8 cellular contexts compared by ENCODE assay signal in the genomic region with DNA sequence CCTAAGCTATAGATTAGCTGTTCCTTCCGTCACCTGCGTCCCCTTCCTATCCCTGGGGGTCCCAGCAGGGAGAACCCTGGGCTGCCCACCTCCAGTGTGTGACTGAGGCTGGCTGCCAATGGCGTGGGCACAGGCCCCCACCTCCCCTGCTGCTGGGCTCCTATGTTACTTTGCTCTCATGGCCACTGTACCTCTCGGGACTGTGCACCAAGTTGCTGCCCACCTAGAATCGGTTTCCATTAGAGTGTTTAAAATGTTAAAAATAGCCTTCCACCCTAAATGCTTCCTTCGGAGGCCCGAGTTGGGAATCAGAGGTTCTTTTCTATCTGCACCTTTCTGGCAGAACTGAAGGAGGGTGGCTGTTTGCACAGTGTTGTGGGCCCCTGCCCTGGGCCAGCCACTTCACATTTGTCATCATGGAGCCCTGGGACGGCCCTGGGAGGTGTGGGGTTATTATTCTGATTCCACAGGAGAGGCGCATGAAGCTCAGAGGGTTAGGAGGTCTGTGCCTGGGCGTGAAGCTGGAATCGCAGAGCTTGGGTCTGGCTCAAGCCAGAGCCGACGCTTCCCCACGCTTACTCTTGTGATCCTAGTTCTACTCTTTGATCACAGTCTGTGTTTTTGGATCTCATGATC. TPM values are rescaled to one million over a fixed set of nuclear protein-coding genes. Genes with fewer than 3 reads are reported as not detected.
A peak's percentile ranks its signal among the peaks of the same experiment; 100 is the strongest.
DNase-seq lines count a peak whose midpoint lies in the region; ATAC-seq and TF ChIP-seq lines count a peak whose summit lies in the region.

No MANE protein-coding gene starts in this region.

- H3K4me3 ChIP-seq in SK-N-SH (ENCODE audit: low read depth in 2 of 2, low read length in 1 of 2), result no peak overlapping the region
- no peak overlapping the region for H3K4me3 ChIP-seq in right lobe of liver
- H3K4me3 ChIP-seq in subcutaneous abdominal adipose tissue (ENCODE audit: low read depth in 1 of 5, low read length in 5 of 5), result no peak overlapping the region

- DNase-seq in SK-N-SH (no peak), right lobe of liver (no peak), omental fat pad (ENCODE audit: low spot score) (no peak), NCI-H146 (lab: John Stamatoyannopoulos, UW) (no peak)
- DNase-seq in activated naive CD8-positive, alpha-beta T cell treated with anti-CD3 and anti-CD28 coated beads, Interleukin-2, amount 50 U/mL, for 24 hours, result no peak

- ATAC-seq in SK-N-SH treated with all-trans-retinoic acid at 6 μM for 48 hours (no peak), right lobe of liver (no peak), omental fat pad (ENCODE audit: low FRiP score) (no peak), GM19328 (IDR thresholded peaks at IDR 0.05; ENCODE audit: unreplicated experiment) (no peak)
- peak; percentile 7 for ATAC-seq in activated naive CD8-positive, alpha-beta T cell treated with anti-CD3 and anti-CD28 coated beads, Interleukin-2, amount 50 U/mL, for 24 hours

- TF ChIP-seq CTCF in SK-N-SH (IDR thresholded peaks at IDR 0.05) (no peak), right lobe of liver (IDR thresholded peaks at IDR 0.05) (no peak), omental fat pad (IDR thresholded peaks at IDR 0.05) (no peak)

- no peaks in the 10 kb centered on the region for H3K9me3 Mint-ChIP-seq in activated naive CD8-positive, alpha-beta T cell treated with anti-CD3 and anti-CD28 coated beads, Interleukin-2, amount 50 U/mL, for 24 hours

- H3K9me3 ChIP-seq in SK-N-SH (no peaks in the 10 kb centered on the region), right lobe of liver (no peaks in the 10 kb centered on the region), subcutaneous abdominal adipose tissue (ENCODE audit: control insufficient read depth in 5 of 5, low read length in 5 of 5) (no peaks in the 10 kb centered on the region)

- intact Hi-C loops in right lobe of liver (cut with DNase I), result no loop called here

- H3K27ac Mint-ChIP-seq in activated naive CD8-positive, alpha-beta T cell treated with anti-CD3 and anti-CD28 coated beads, Interleukin-2, amount 50 U/mL, for 24 hours, result peak overlapping the region; percentile 95

- no peak for TF ChIP-seq EP300 in SK-N-SH (IDR thresholded peaks at IDR 0.05; ENCODE audit: borderline replicate concordance in 1 of 2, low read depth in 1 of 2, low read length in 1 of 2)

- H3K4me1 ChIP-seq in SK-N-SH (ENCODE audit: control insufficient read depth in 1 of 2, insufficient read depth in 2 of 2, low read depth in 1 of 2, low read length in 1 of 2) (peaks cover 14 to 75% of the 10 kb centered on the region in 2 experiments), right lobe of liver (peaks cover 0 to 68% (median 37%) of the 10 kb centered on the region in 4 donors), subcutaneous abdominal adipose tissue (ENCODE audit: control insufficient read depth in 5 of 5, insufficient read depth in 5 of 5, low read length in 5 of 5) (peaks cover 18 to 83% (median 79%) of the 10 kb centered on the region in 5 donors)

- no peaks in the 10 kb centered on the region for H3K27me3 ChIP-seq in SK-N-SH (ENCODE audit: insufficient read depth)
- no peaks in the 10 kb centered on the region for H3K27me3 ChIP-seq in right lobe of liver
- H3K27me3 ChIP-seq in subcutaneous abdominal adipose tissue (ENCODE audit: control insufficient read depth in 5 of 5, insufficient read depth in 4 of 5, low read length in 5 of 5), result no peaks in the 10 kb centered on the region

- no peaks in the 10 kb centered on the region for H3K27me3 Mint-ChIP-seq in activated naive CD8-positive, alpha-beta T cell treated with anti-CD3 and anti-CD28 coated beads, Interleukin-2, amount 50 U/mL, for 24 hours

- no peaks in the 10 kb centered on the region for H3K36me3 Mint-ChIP-seq in activated naive CD8-positive, alpha-beta T cell treated with anti-CD3 and anti-CD28 coated beads, Interleukin-2, amount 50 U/mL, for 24 hours (ENCODE audit: low read depth)

- POLR2A ChIA-PET in SK-N-SH (lab: Yijun Ruan, JAX), result no interaction called here

- peaks cover 93% of the 10 kb centered on the region for H3K4me1 Mint-ChIP-seq in activated naive CD8-positive, alpha-beta T cell treated with anti-CD3 and anti-CD28 coated beads, Interleukin-2, amount 50 U/mL, for 24 hours

- TF ChIP-seq POLR2A in right lobe of liver (IDR thresholded peaks at IDR 0.05), result no peak

- peaks cover 58% of the 10 kb centered on the region for H3F3A ChIP-seq in SK-N-SH (replicated peaks; ENCODE audit: insufficient read depth)

- peak overlapping the region; percentile 61 for H3K9ac ChIP-seq in SK-N-SH
- H3K9ac ChIP-seq in subcutaneous abdominal adipose tissue (ENCODE audit: low read length in 5 of 5), result peak overlapping the region in 3 of 5 donors; percentile 21 to 59 (median 38)

- H3K9me2 ChIP-seq in SK-N-SH, result no peaks in the 10 kb centered on the region

- peak overlapping the region in 1 of 2 experiments; percentile 99; a peak in 3 of 4 replicates for H3K27ac ChIP-seq in SK-N-SH (ENCODE audit: low read depth in 2 of 2, low read length in 1 of 2)
- H3K27ac ChIP-seq in right lobe of liver, result peak overlapping the region; percentile 29 to 81 (median 61)
- peak overlapping the region; percentile 90 for H3K27ac ChIP-seq in subcutaneous abdominal adipose tissue (ENCODE audit: low read depth, low read length)

- H3K36me3 ChIP-seq in SK-N-SH (replicated peaks in 1 of 2; ENCODE audit: control insufficient read depth in 1 of 2, insufficient read depth in 2 of 2, low read length in 1 of 2) (no peaks in the 10 kb centered on the region), right lobe of liver (no peaks in the 10 kb centered on the region), subcutaneous abdominal adipose tissue (ENCODE audit: control insufficient read depth in 5 of 5, insufficient read depth in 5 of 5, low read length in 5 of 5) (no peaks in the 10 kb centered on the region)

- peak overlapping the region; percentile 74 for H3K4me2 ChIP-seq in SK-N-SH

- CTCF ChIA-PET in SK-N-SH (lab: Yijun Ruan, JAX), result interaction anchor here (1.2 to 1.6 kb wide), 2 partner anchors 9 to 12 kb away, joined by 3 read pairs; no protein-coding TSS in a partner anchor

- no peak for TF ChIP-seq RAD21 in SK-N-SH (IDR thresholded peaks at IDR 0.05; ENCODE audit: low read length)

- peak overlapping the region; percentile 62 for H3K4me3 Mint-ChIP-seq in activated naive CD8-positive, alpha-beta T cell treated with anti-CD3 and anti-CD28 coated beads, Interleukin-2, amount 50 U/mL, for 24 hours

- H4K20me1 ChIP-seq in SK-N-SH (ENCODE audit: insufficient read depth), result no peaks in the 10 kb centered on the region

- WGBS in SK-N-SH (ENCODE audit: low lambda C conversion rate), result 92% methylated on average over 13 of the region's 14 CpGs
- WGBS in right lobe of liver (ENCODE audit: insufficient coverage, low coverage, low lambda C conversion rate, missing lambda C conversion rate), result 62% methylated on average over 8 of the region's 14 CpGs

- H3K79me2 ChIP-seq in SK-N-SH (ENCODE audit: insufficient read depth), result peaks cover 39% of the 10 kb centered on the region

- H2AFZ ChIP-seq in SK-N-SH (ENCODE audit: low read depth), result no peak overlapping the region

TF ChIP-seq in SK-N-SH, 30 proteins besides CTCF, POLR2A, EP300 and RAD21 (continues in another document):
- TF ChIP-seq, protein P1, sequence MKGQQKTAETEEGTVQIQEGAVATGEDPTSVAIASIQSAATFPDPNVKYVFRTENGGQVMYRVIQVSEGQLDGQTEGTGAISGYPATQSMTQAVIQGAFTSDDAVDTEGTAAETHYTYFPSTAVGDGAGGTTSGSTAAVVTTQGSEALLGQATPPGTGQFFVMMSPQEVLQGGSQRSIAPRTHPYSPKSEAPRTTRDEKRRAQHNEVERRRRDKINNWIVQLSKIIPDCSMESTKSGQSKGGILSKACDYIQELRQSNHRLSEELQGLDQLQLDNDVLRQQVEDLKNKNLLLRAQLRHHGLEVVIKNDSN (IDR thresholded peaks at IDR 0.05; ENCODE audit: borderline replicate concordance, low read depth), result no peak

TF ChIP-seq in SK-N-SH treated with all-trans-retinoic acid at 6 μM for 48 hours, 23 proteins besides CTCF, POLR2A, EP300 and RAD21:
- TF ChIP-seq GLIS3 (CRISPR knock-in tag; IDR thresholded peaks at IDR 0.05) (no peak), ZFP3 (CRISPR knock-in tag; IDR thresholded peaks at IDR 0.05) (no peak), ZNF70 (CRISPR knock-in tag; IDR thresholded peaks at IDR 0.05) (no peak), OSR1 (CRISPR knock-in tag; IDR thresholded peaks at IDR 0.05) (no peak), ZNF565 (CRISPR knock-in tag; conservative IDR thresholded peaks at IDR 0.05; ENCODE audit: low read depth) (no peak), RARB (CRISPR knock-in tag; IDR thresholded peaks at IDR 0.05) (no peak), ZFP30 (CRISPR knock-in tag; IDR thresholded peaks at IDR 0.05) (no peak), CSDC2 (CRISPR knock-in tag; IDR thresholded peaks at IDR 0.05) (no peak), CREB5 (CRISPR knock-in tag; IDR thresholded peaks at IDR 0.05; ENCODE audit: low read depth) (no peak), ZC3H10 (CRISPR knock-in tag; IDR thresholded peaks at IDR 0.05) (no peak)
TF ChIP-seq in SK-N-SH treated with all-trans-retinoic acid at 6 μM for 48 hours: peak in this region for 0.

RNA-seq across cellular contexts. Expression of gene IRAK2, which starts 29.1 kb away (rescaled TPM):
- polyA plus RNA-seq in SK-N-SH (2012; rRNA removed), result 7.7 and 8.6 TPM in 2 replicates
- polyA plus RNA-seq in SK-N-SH (2012; cell fraction: cytosol; rRNA removed), result 5.4 and 6.5 TPM in 2 replicates
- polyA plus RNA-seq in SK-N-SH (2012; cell fraction: nucleus; rRNA removed), result 6.6 and 7.6 TPM in 2 replicates
- 10 to 100 TPM in 3 of 6 experiments, 1 to 10 TPM in 3; 4.2 to 16.0 (median 8.4) TPM for total RNA-seq in right lobe of liver
- 10 to 100 TPM in 1 of 4 donors, 1 to 10 TPM in 3; 6.1 to 23.8 (median 7.6) TPM for total RNA-seq in omental fat pad

RNA-seq across cellular contexts. Expression of gene VHL, which starts 52.2 kb away (rescaled TPM):
- polyA plus RNA-seq in SK-N-SH (2012; rRNA removed), result 9.2 and 10.2 TPM in 2 replicates
- polyA plus RNA-seq in SK-N-SH (2012; cell fraction: cytosol; rRNA removed), result 14.2 TPM in 2 replicates
- polyA plus RNA-seq in SK-N-SH (2012; cell fraction: nucleus; rRNA removed), result 14.5 and 15.6 TPM in 2 replicates
- total RNA-seq in right lobe of liver (10 to 100 TPM; 15.5 to 25.2 (median 19.9) TPM), omental fat pad (10 to 100 TPM; 27.4 to 39.3 (median 35.2) TPM)

RNA-seq across cellular contexts. Expression of gene TATDN2, which starts 54.4 kb away (rescaled TPM):
- 14.7 and 17.8 TPM in 2 replicates for polyA plus RNA-seq in SK-N-SH (2012; rRNA removed)
- 12.8 and 15.2 TPM in 2 replicates for polyA plus RNA-seq in SK-N-SH (2012; cell fraction: cytosol; rRNA removed)
- polyA plus RNA-seq in SK-N-SH (2012; cell fraction: nucleus; rRNA removed), result 18.3 and 22.1 TPM in 2 replicates
- total RNA-seq in right lobe of liver, result 10 to 100 TPM in 3 of 6 experiments, 1 to 10 TPM in 3; 7.2 to 13.4 (median 10.1) TPM
- 10 to 100 TPM; 15.1 to 28.7 (median 20.6) TPM for total RNA-seq in omental fat pad
